In genomic region chr12:117835113-117835512, GRCh38 we compare ENCODE assay signal across 33 cellular contexts.
"Had no signal": no experiment of that assay in that cellular context is flagged by ENCODE, and none has a peak within 500 bp of the region (broad histone marks: within the 10 kb centered on the region; RNA-seq: fewer than 3 reads in every experiment).

No MANE protein-coding gene starts in this region.

- ATAC-seq: activated CD8-positive, alpha-beta memory T cell treated with anti-CD3 and anti-CD28 coated beads, Interleukin-2, amount 10 ng/mL, durations not matched to agents 7 days and 5 days; K562; PC-3 had no signal

- H3K27me3 ChIP-seq: brain microvascular endothelial cell, MG63, Peyer's patch, SJSA1 had no signal

- H3K27ac Mint-ChIP-seq: activated CD4-positive, alpha-beta memory T cell treated with anti-CD3 and anti-CD28 coated beads, Interleukin-2, amount 10 ng/mL, durations not matched to agents 7 days and 5 days; activated CD8-positive, alpha-beta memory T cell treated with anti-CD3 and anti-CD28 coated beads, Interleukin-2, amount 10 ng/mL, durations not matched to agents 7 days and 5 days; activated naive CD4-positive, alpha-beta T cell treated with anti-CD3 and anti-CD28 coated beads, Interleukin-2, amount 10 ng/mL, durations not matched to agents 7 days and 5 days; activated naive CD8-positive, alpha-beta T cell had no signal

- H3K4me3 ChIP-seq: K562, MG63, Peyer's patch, SJSA1 had no signal

- H3K4me1 ChIP-seq: Peyer's patch had no signal

- H3K4me1 Mint-ChIP-seq: activated CD4-positive, alpha-beta memory T cell treated with anti-CD3 and anti-CD28 coated beads, Interleukin-2, amount 10 ng/mL, durations not matched to agents 7 days and 5 days had no signal

- H3K36me3 Mint-ChIP-seq: activated CD8-positive, alpha-beta memory T cell treated with anti-CD3 and anti-CD28 coated beads, Interleukin-2, amount 10 ng/mL, durations not matched to agents 7 days and 5 days; activated naive CD4-positive, alpha-beta T cell treated with anti-CD3 and anti-CD28 coated beads, Interleukin-2, amount 10 ng/mL, durations not matched to agents 7 days and 5 days; activated naive CD8-positive, alpha-beta T cell had no signal

- H3K27ac ChIP-seq: brain microvascular endothelial cell, Peyer's patch, SJSA1, WERI-Rb-1 had no signal

- H3K4me3 Mint-ChIP-seq: activated CD4-positive, alpha-beta memory T cell treated with anti-CD3 and anti-CD28 coated beads, Interleukin-2, amount 10 ng/mL, durations not matched to agents 7 days and 5 days; activated CD8-positive, alpha-beta memory T cell treated with anti-CD3 and anti-CD28 coated beads, Interleukin-2, amount 10 ng/mL, durations not matched to agents 7 days and 5 days; activated naive CD4-positive, alpha-beta T cell treated with anti-CD3 and anti-CD28 coated beads, Interleukin-2, amount 10 ng/mL, durations not matched to agents 7 days and 5 days; activated naive CD8-positive, alpha-beta T cell had no signal

- DNase-seq: activated CD4-positive, alpha-beta memory T cell treated with anti-CD3 and anti-CD28 coated beads, Interleukin-2, amount 10 ng/mL, durations not matched to agents 7 days and 5 days; activated CD4-positive, alpha-beta T cell treated with anti-CD3 and anti-CD28 coated beads for 1 hour; activated CD4-positive, alpha-beta T cell treated with anti-CD3 and anti-CD28 coated beads for 48 hours; activated CD4-positive, CD25-positive, alpha-beta regulatory T cell; activated CD8-positive, alpha-beta memory T cell treated with anti-CD3 and anti-CD28 coated beads for 24 hours; activated CD8-positive, alpha-beta memory T cell treated with anti-CD3 and anti-CD28 coated beads, Interleukin-2, amount 10 ng/mL, durations not matched to agents 7 days and 5 days; activated CD8-positive, alpha-beta memory T cell treated with anti-CD3 and anti-CD28 coated beads, Interleukin-2, amount 50 U/mL, for 48 hours; activated effector memory CD4-positive, alpha-beta T cell treated with Interleukin-2 at 50 U/mL for 16 hours; activated naive CD4-positive, alpha-beta T cell treated with anti-CD3 and anti-CD28 coated beads, Interleukin-2, amount 10 ng/mL, durations not matched to agents 7 days and 5 days; activated T-cell treated with anti-CD3 and anti-CD28 coated beads, Interleukin-2, amount 50 U/mL, for 48 hours; amniotic stem cell; aorta; brain microvascular endothelial cell; central memory CD4-positive, alpha-beta T cell; MG63; NCI-H1048; NCI-H1105 treated with DMSO at 0.1 percent for 48 hours; NCI-H1436; NCI-H1694 treated with DMSO at 0.1 percent for 48 hours; NCI-H2029; NCI-H2227 treated with DMSO at 0.1 percent for 48 hours; NCI-H446; NCI-H510A treated with DMSO at 0.1 percent for 48 hours; NCI-H526 treated with DMSO at 0.1 percent for 48 hours; PC-3; Peyer's patch; RPMI8226; SHP77 treated with DMSO at 0.1 percent for 48 hours; T1000; WERI-Rb-1 had no signal

- H3K27me3 Mint-ChIP-seq: activated CD4-positive, alpha-beta memory T cell treated with anti-CD3 and anti-CD28 coated beads, Interleukin-2, amount 10 ng/mL, durations not matched to agents 7 days and 5 days had no signal

- H3K9me3 Mint-ChIP-seq: activated CD4-positive, alpha-beta memory T cell treated with anti-CD3 and anti-CD28 coated beads, Interleukin-2, amount 10 ng/mL, durations not matched to agents 7 days and 5 days had no signal

- FAIRE-seq: K562 had no signal

- H3K36me3 ChIP-seq: brain microvascular endothelial cell, MG63, Peyer's patch, SJSA1, WERI-Rb-1 had no signal

- H3K9me3 ChIP-seq: MG63, Peyer's patch, SJSA1 had no signal
